Comparison of ENCODE assay signal across 14 cellular contexts in the genomic region with DNA sequence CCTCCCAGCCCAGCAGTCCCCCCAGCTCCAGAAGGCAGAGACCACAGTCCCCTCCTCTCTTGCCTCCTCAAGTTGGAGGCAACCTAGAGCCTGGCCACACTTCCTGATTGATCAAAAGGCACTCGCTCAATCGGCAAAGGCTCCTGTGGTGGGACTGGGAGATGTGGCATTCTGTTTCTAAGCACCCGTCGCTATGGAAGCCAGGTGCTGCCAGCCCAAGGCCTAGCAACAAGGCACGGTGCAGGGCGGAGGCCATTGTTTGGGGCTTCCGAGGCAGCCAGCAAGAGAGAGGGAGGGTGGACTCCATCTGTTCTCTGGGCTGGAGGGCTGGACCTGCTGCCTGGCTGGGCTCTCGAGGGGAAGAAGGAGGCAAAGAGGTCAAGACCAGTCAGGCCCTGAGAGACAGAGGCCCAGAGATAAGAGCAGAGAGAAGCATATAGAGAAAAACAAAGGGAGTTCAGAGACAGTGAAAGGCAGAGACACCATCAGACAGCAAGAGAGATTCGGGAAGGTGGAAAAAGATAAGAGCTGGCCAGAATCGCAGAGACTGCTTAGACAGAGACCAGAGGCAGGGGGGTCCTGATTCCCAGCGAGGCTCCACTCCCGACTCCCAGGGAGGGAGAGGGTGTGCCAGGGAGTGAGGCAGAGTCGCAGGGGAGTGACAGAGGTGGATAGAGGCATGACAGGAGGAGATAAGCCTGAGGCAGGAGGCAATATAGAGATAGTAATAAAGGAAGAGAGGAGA. TPM values are rescaled to one million over a fixed set of nuclear protein-coding genes. Genes with fewer than 3 reads are reported as not detected.
DNase-seq lines count a peak whose midpoint lies in the region; ATAC-seq, FAIRE-seq and TF ChIP-seq lines count a peak whose summit lies in the region.
"Had no signal": no experiment of that assay in that cellular context is flagged by ENCODE, and none has a peak within 500 bp of the region (broad histone marks: within the 10 kb centered on the region; RNA-seq: fewer than 3 reads in every experiment).

No MANE protein-coding gene starts in this region.

- H3K4me3 ChIP-seq in K562 (no peak overlapping the region), neuronal stem cell (ENCODE audit: low read length in 2 of 2) (no peak overlapping the region)
- H3K4me3 ChIP-seq: dorsolateral prefrontal cortex, pancreas, SK-N-MC had no signal

- peak overlapping the region; percentile 64 for H2BK12ac ChIP-seq in neuronal stem cell (ENCODE audit: low read length)

- H3K14ac ChIP-seq in neuronal stem cell (ENCODE audit: low read length), result no peak overlapping the region

- intact Hi-C loops in K562 (cut with micrococcal nuclease), result no loop called here

- no peaks in the 10 kb centered on the region for H3K79me1 ChIP-seq in neuronal stem cell (ENCODE audit: low read depth, low read length)

- WGBS in K562 (ENCODE audit: insufficient coverage, low coverage, missing lambda C conversion rate), result 11% methylated on average over 12 of the region's 13 CpGs
- no CpG with 5 or more reads among the region's 13 CpGs for WGBS in neuronal stem cell (ENCODE audit: extremely low coverage in 2 of 2, insufficient read length in 2 of 2, insufficient replicate concordance in 1 of 2), 2 donors

- H3K4me2 ChIP-seq in K562 (ENCODE audit: insufficient read depth, low read length) (peak overlapping the region; percentile 45; the same call in 1 of the 2 replicates), neuronal stem cell (ENCODE audit: insufficient read depth, low read length, poor library complexity, severe bottlenecking) (no peak overlapping the region)

- no peaks in the 10 kb centered on the region for H3K9me1 ChIP-seq in K562 (ENCODE audit: control insufficient read depth, insufficient read depth, low read length)

- peak; percentile 18; the same call in 1 of the 2 replicates for TF ChIP-seq EP300 in K562 (IDR thresholded peaks at IDR 0.05; ENCODE audit: low read length)

- no peak for TF ChIP-seq CTCF in K562 (IDR thresholded peaks at IDR 0.05 in 2 of 3, conservative IDR thresholded peaks at IDR 0.05 in 1 of 3; ENCODE audit: insufficient read depth in 2 of 3, low read depth in 1 of 3, low read length in 3 of 3)

- peak overlapping the region; percentile 78 for H3K18ac ChIP-seq in neuronal stem cell (ENCODE audit: low read length)

- no TSS peak for BruUV-seq in K562 (replicated peaks; lab: Mats Ljungman, UMichigan)

- H3K79me2 ChIP-seq in K562 (ENCODE audit: control insufficient read depth, insufficient read depth, low read length), result no peaks in the 10 kb centered on the region

- CTCF ChIA-PET in K562 (lab: Yijun Ruan, JAX; ENCODE audit: low intra/inter-chr PET ratio), result no interaction called here

- H3K36me3 ChIP-seq in K562 (ENCODE audit: control insufficient read depth, insufficient read depth, low read length) (no peaks in the 10 kb centered on the region), neuronal stem cell (replicated peaks in 1 of 2; ENCODE audit: control insufficient read depth in 2 of 2, insufficient read depth in 2 of 2, low read length in 2 of 2) (no peaks in the 10 kb centered on the region)
- H3K36me3 ChIP-seq: pancreas had no signal

- H4K8ac ChIP-seq in neuronal stem cell (ENCODE audit: low read depth, low read length), result no peak overlapping the region

- H3K27ac ChIP-seq in K562 (ENCODE audit: extremely low read depth, low read depth, low read length), result no peak overlapping the region
- no peak overlapping the region for H3K27ac ChIP-seq in neuronal stem cell (replicated peaks; ENCODE audit: low read length)
- H3K27ac ChIP-seq: HL-60, pancreas, SK-N-MC had no signal

- H3K23ac ChIP-seq in neuronal stem cell (ENCODE audit: low read depth, low read length, poor library complexity), result no peak overlapping the region

- H3K27me3 ChIP-seq in K562 (ENCODE audit: control insufficient read depth in 2 of 2, insufficient read depth in 2 of 2, low read length in 2 of 2) (peaks cover 0 to 16% of the 10 kb centered on the region in 2 experiments; a peak in 2 of 5 replicates), neuronal stem cell (ENCODE audit: control insufficient read depth in 3 of 3, insufficient read depth in 3 of 3, low read depth in 1 of 3, low read length in 3 of 3) (no peaks in the 10 kb centered on the region)
- H3K27me3 ChIP-seq: dorsolateral prefrontal cortex, pancreas had no signal

- TF ChIP-seq POLR2A in K562 (conservative IDR thresholded peaks at IDR 0.05), result no peak

- H2BK5ac ChIP-seq in neuronal stem cell (ENCODE audit: low read length), result no peak overlapping the region

- POLR2A ChIA-PET in K562 (lab: Yijun Ruan, JAX), result interaction anchor here (0.6 to 1.2 kb wide), 2 partner anchors 28 to 31 kb away, joined by 3 to 5 read pairs; no protein-coding TSS in a partner anchor

- FAIRE-seq in K562 (lab: Jason Lieb, UNC), result peak; percentile 88
- FAIRE-seq: pancreas had no signal

- H4K91ac ChIP-seq in neuronal stem cell (ENCODE audit: low read depth, low read length, poor library complexity), result no peak overlapping the region

- in situ Hi-C loops in K562 (cut with MboI), result no loop called here

- no peak overlapping the region for H2BK120ac ChIP-seq in neuronal stem cell (ENCODE audit: low read depth, low read length)

- H3K9me3 ChIP-seq in K562 (replicated peaks; ENCODE audit: control insufficient read depth, insufficient read depth, low read depth, low read length) (no peaks in the 10 kb centered on the region), neuronal stem cell (replicated peaks in 1 of 2; ENCODE audit: control insufficient read depth in 2 of 2, insufficient read depth in 1 of 2, low read depth in 1 of 2, low read length in 2 of 2) (no peaks in the 10 kb centered on the region)
- H3K9me3 ChIP-seq: Caco-2, pancreas had no signal

- H3K4ac ChIP-seq in neuronal stem cell (ENCODE audit: low read length), result no peak overlapping the region

- peak overlapping the region; percentile 36 for H2AK5ac ChIP-seq in neuronal stem cell (ENCODE audit: low read depth, low read length)

- ATAC-seq in K562 (peak; percentile 73), HG02759 (IDR thresholded peaks at IDR 0.05; ENCODE audit: unreplicated experiment) (no peak), HG03025 (IDR thresholded peaks at IDR 0.05; ENCODE audit: low FRiP score, unreplicated experiment) (no peak), HG03175 (IDR thresholded peaks at IDR 0.05; ENCODE audit: unreplicated experiment) (no peak)
- ATAC-seq: activated T-cell treated with anti-CD3 and anti-CD28 coated beads, Interleukin-2, amount 50 U/mL, for 72 hours had no signal

- DNase-seq in NCI-H1417 (lab: John Stamatoyannopoulos, UW), result peak; percentile 80 to 97 (median 91)
- DNase-seq in NCI-H1417 treated with DMSO at 0.1 percent for 48 hours (lab: John Stamatoyannopoulos, UW), result no peak
- peak; percentile 14 for DNase-seq in NCI-H2196 treated with DMSO at 0.1 percent for 48 hours (lab: John Stamatoyannopoulos, UW; ENCODE audit: unreplicated experiment)
- DNase-seq in K562 (ENCODE audit: extremely low read depth in 1 of 4, low spot score in 3 of 4), result peak; percentile 79 to 83 (median 81)
- DNase-seq in neuronal stem cell (ENCODE audit: low spot score), result peak; percentile 69
- DNase-seq: activated T-cell treated with anti-CD3 and anti-CD28 coated beads, Interleukin-2, amount 50 U/mL, for 72 hours; Caco-2; pancreas had no signal

- H2AFZ ChIP-seq in K562 (ENCODE audit: low read depth, low read length) (no peak overlapping the region), neuronal stem cell (ENCODE audit: low read length) (peak overlapping the region; percentile 21)

- H3K9ac ChIP-seq in K562 (ENCODE audit: insufficient read depth in 1 of 2, low read depth in 2 of 2, low read length in 2 of 2) (peak overlapping the region in 1 of 2 experiments; percentile 62; a peak in 2 of 4 replicates), neuronal stem cell (ENCODE audit: low read depth, low read length, poor library complexity) (peak overlapping the region; percentile 71)

- 0 out of 2 replicates have a peak, but pooled peaks cover 4% of the 10 kb centered on the region for H4K20me1 ChIP-seq in K562 (replicated peaks; ENCODE audit: control insufficient read depth, insufficient read depth, low read length)

- TF ChIP-seq RAD21 in K562 (CRISPR knock-in tag; conservative IDR thresholded peaks at IDR 0.05 in 1 of 2, IDR thresholded peaks at IDR 0.05 in 1 of 2), result no peak

- H3K4me1 ChIP-seq in K562 (replicated peaks in 1 of 2; ENCODE audit: control insufficient read depth in 2 of 2, insufficient read depth in 2 of 2, low read length in 2 of 2), result peaks cover 15 to 26% of the 10 kb centered on the region in 2 experiments; a peak in 4 of 5 replicates
- H3K4me1 ChIP-seq in neuronal stem cell (ENCODE audit: control insufficient read depth in 2 of 2, insufficient read depth in 1 of 2, low read depth in 1 of 2, low read length in 2 of 2), result peaks cover 24% of the 10 kb centered on the region in 2 donors
- H3K4me1 ChIP-seq: Caco-2, pancreas had no signal

- H2BK15ac ChIP-seq in neuronal stem cell (ENCODE audit: low read length), result no peak overlapping the region

TF ChIP-seq in K562, 482 proteins besides CTCF, POLR2A, EP300 and RAD21 (continues in another document):
- no peak for TF ChIP-seq TEAD1 (CRISPR knock-in tag; IDR thresholded peaks at IDR 0.05)
- TF ChIP-seq CBX1 (IDR thresholded peaks at IDR 0.05; ENCODE audit: low read depth), result no peak
- peak; percentile 76; the same call in 1 of the 2 replicates for TF ChIP-seq CC2D1A (IDR thresholded peaks at IDR 0.05)
- peak; percentile 87 for TF ChIP-seq TCF3 (CRISPR knock-in tag; IDR thresholded peaks at IDR 0.05)
- peak; percentile 72 for TF ChIP-seq ZEB2 (IDR thresholded peaks at IDR 0.05)
- TF ChIP-seq HDAC2 (IDR thresholded peaks at IDR 0.05), result peak; percentile 68; the same call in 1 of the 2 replicates

RNA-seq across cellular contexts. Expression of a gene that starts 21.2 kb away (rescaled TPM):
- 33.8 and 109 TPM in 2 replicates for total RNA-seq in K562 (2011; cell fraction: chromatin; rRNA removed; ENCODE audit: low replicate concordance)
- 31.6 and 45.0 TPM in 2 replicates for total RNA-seq in K562 (2011; cell fraction: nucleolus; rRNA removed)
- 31.0 and 37.9 TPM in 2 replicates for total RNA-seq in K562 (2011; cell fraction: nucleoplasm; rRNA removed)
- 0.45 and 1.6 TPM in 2 replicates for total RNA-seq in K562 (2014; rRNA removed)
- total RNA-seq in K562 (2014; rRNA removed; fragmentation: Illumina TruSeq; extraction: Trizol), result 0.47 and 1.4 TPM in 2 replicates
- 0.07 and 0.11 TPM in 2 replicates for total RNA-seq in K562 (2015; rRNA removed; fragmentation: Illumina TruSeq; extraction: Trizol)
- 1.1 and 3.4 TPM in 2 replicates for total RNA-seq in K562 (2021)
- 4.3 and 15.2 TPM in 2 replicates for polyA plus RNA-seq in K562 (2011; rRNA removed)
- polyA plus RNA-seq in K562 (2011; cell fraction: cytosol; rRNA removed), result 3.3 and 12.5 TPM in 2 replicates
- 25.6 and 137 TPM in 2 replicates for polyA plus RNA-seq in K562 (2011; cell fraction: nucleus; rRNA removed)
- 1.4 and 2.1 TPM in 2 replicates for polyA plus RNA-seq in K562 (2012)
- 1.3 and 2.2 TPM in 2 replicates for polyA plus RNA-seq in K562 (2014; fragmentation: Illumina TruSeq; extraction: Trizol)
- under 1 TPM in 1 of 2 experiments, not detected in 1; 0.21 TPM for polyA plus RNA-seq in K562 (2014; fragmentation: Nextera tagmentation; extraction: Ambion mirVana)
- polyA plus RNA-seq in K562 (2014; rRNA removed), result 1.0 and 1.6 TPM in 2 replicates
- polyA minus RNA-seq in K562 (2011; rRNA and poly(A)+ RNA removed), result 3.2 and 18.9 TPM in 2 replicates
- 1.7 and 6.5 TPM in 2 replicates for polyA minus RNA-seq in K562 (2011; cell fraction: cytosol; rRNA and poly(A)+ RNA removed)
- 15.6 and 36.5 TPM in 2 replicates for polyA minus RNA-seq in K562 (2011; cell fraction: nucleus; rRNA and poly(A)+ RNA removed)
- polyA plus RNA-seq in neuronal stem cell (2013, experiment 1 of 2), result 1.7 TPM
- polyA plus RNA-seq in neuronal stem cell (2013, experiment 2 of 2), result 1.7 TPM
